ENCODE assay signal across 20 cellular contexts in genomic region chr1:169087876-169088275, GRCh38.
"Had no signal": no experiment of that assay in that cellular context is flagged by ENCODE, and none has a peak within 500 bp of the region (broad histone marks: within the 10 kb centered on the region; RNA-seq: fewer than 3 reads in every experiment).

No MANE protein-coding gene starts in this region.

- H3K4me3 ChIP-seq: colonic mucosa, heart right ventricle, ovary, sigmoid colon, SK-N-MC, upper lobe of left lung had no signal

- H3K9me3 ChIP-seq: colonic mucosa, heart right ventricle, left ventricle myocardium inferior, neutrophil, ovary, sigmoid colon, upper lobe of left lung had no signal

- H3K36me3 ChIP-seq: brain microvascular endothelial cell, colonic mucosa, heart right ventricle, left ventricle myocardium inferior, neutrophil, ovary, sigmoid colon, upper lobe of left lung had no signal

- ATAC-seq: natural killer cell treated with Interleukin-12 subunit alpha and Interleukin-12 subunit beta and Interleukin-15 and Interleukin-18, amount 100 ng/mL, for 72 hours; stimulated activated naive B cell treated with anti-CD40 and anti-IgM and Interleukin-4, amounts not matched to agents 10 μg/mL and 1 μg/mL and 100 μg/mL, for 72 hours had no signal

- H3K27ac Mint-ChIP-seq: activated CD4-positive, alpha-beta memory T cell treated with anti-CD3 and anti-CD28 coated beads for 36 hours; activated naive CD4-positive, alpha-beta T cell treated with anti-CD3 and anti-CD28 coated beads, Interleukin-2, amount 10 ng/mL, durations not matched to agents 7 days and 5 days; stimulated activated naive B cell treated with anti-CD40 and anti-IgM and Interleukin-4, amounts not matched to agents 10 μg/mL and 1 μg/mL and 100 μg/mL, for 72 hours had no signal

- H3K9me3 Mint-ChIP-seq: activated CD4-positive, alpha-beta memory T cell treated with anti-CD3 and anti-CD28 coated beads for 36 hours; activated naive CD4-positive, alpha-beta T cell treated with anti-CD3 and anti-CD28 coated beads, Interleukin-2, amount 10 ng/mL, durations not matched to agents 7 days and 5 days; natural killer cell treated with Interleukin-12 subunit alpha and Interleukin-12 subunit beta and Interleukin-15 and Interleukin-18, amount 100 ng/mL, for 72 hours; stimulated activated naive B cell treated with anti-CD40 and anti-IgM and Interleukin-4, amounts not matched to agents 10 μg/mL and 1 μg/mL and 100 μg/mL, for 72 hours had no signal

- H3K4me3 Mint-ChIP-seq: activated CD4-positive, alpha-beta memory T cell treated with anti-CD3 and anti-CD28 coated beads for 36 hours; activated naive CD4-positive, alpha-beta T cell treated with anti-CD3 and anti-CD28 coated beads, Interleukin-2, amount 10 ng/mL, durations not matched to agents 7 days and 5 days; natural killer cell treated with Interleukin-12 subunit alpha and Interleukin-12 subunit beta and Interleukin-15 and Interleukin-18, amount 100 ng/mL, for 72 hours; stimulated activated naive B cell treated with anti-CD40 and anti-IgM and Interleukin-4, amounts not matched to agents 10 μg/mL and 1 μg/mL and 100 μg/mL, for 72 hours had no signal

- H3K4me1 Mint-ChIP-seq: activated naive CD4-positive, alpha-beta T cell treated with anti-CD3 and anti-CD28 coated beads, Interleukin-2, amount 10 ng/mL, durations not matched to agents 7 days and 5 days had no signal

- H3K27me3 ChIP-seq: brain microvascular endothelial cell, colonic mucosa, heart right ventricle, neutrophil, ovary, sigmoid colon, upper lobe of left lung had no signal

- DNase-seq: activated CD4-positive, alpha-beta memory T cell treated with anti-CD3 and anti-CD28 coated beads for 36 hours; activated CD4-positive, alpha-beta T cell treated with anti-CD3 and anti-CD28 coated beads for 48 hours; activated naive CD4-positive, alpha-beta T cell treated with anti-CD3 and anti-CD28 coated beads, Interleukin-2, amount 10 ng/mL, durations not matched to agents 7 days and 5 days; activated T-cell treated with anti-CD3 and anti-CD28 coated beads, Interleukin-2, amount 50 U/mL, for 48 hours; central memory CD4-positive, alpha-beta T cell; colonic mucosa; heart right ventricle; left ventricle myocardium inferior; midbrain; ovary; sigmoid colon; stimulated activated CD4-positive, alpha-beta T cell treated with anti-CD3 and anti-CD28 coated beads, Interleukin-2, amount 100 ng/mL, for 48 hours; stimulated activated CD8-positive, alpha-beta memory T cell treated with anti-CD3 and anti-CD28 coated beads, Interleukin-4, amount 100 ng/mL, for 48 hours; stimulated activated naive B cell treated with anti-CD40 and anti-IgM and Interleukin-4, amounts not matched to agents 10 μg/mL and 1 μg/mL and 100 μg/mL, for 72 hours; upper lobe of left lung had no signal

- H3K27ac ChIP-seq: brain microvascular endothelial cell, colonic mucosa, epithelial cell of prostate, neutrophil, ovary, SK-N-MC, upper lobe of left lung had no signal

- H3K4me1 ChIP-seq: colonic mucosa, upper lobe of left lung had no signal

- H3K36me3 Mint-ChIP-seq: activated CD4-positive, alpha-beta memory T cell treated with anti-CD3 and anti-CD28 coated beads for 36 hours; activated naive CD4-positive, alpha-beta T cell treated with anti-CD3 and anti-CD28 coated beads, Interleukin-2, amount 10 ng/mL, durations not matched to agents 7 days and 5 days; natural killer cell treated with Interleukin-12 subunit alpha and Interleukin-12 subunit beta and Interleukin-15 and Interleukin-18, amount 100 ng/mL, for 72 hours; stimulated activated naive B cell treated with anti-CD40 and anti-IgM and Interleukin-4, amounts not matched to agents 10 μg/mL and 1 μg/mL and 100 μg/mL, for 72 hours had no signal
